ENCODE assay signal across 1 cellular context in genomic region chr10:7794627-7795026, GRCh38.
TF ChIP-seq lines count a peak whose summit lies in the region.

No MANE protein-coding gene starts in this region.

TF ChIP-seq in K562, 482 proteins besides CTCF, POLR2A, EP300 and RAD21:
- no peak for TF ChIP-seq ZNF764 (CRISPR knock-in tag; IDR thresholded peaks at IDR 0.05; ENCODE audit: low read depth)
- no peak for TF ChIP-seq NCOA1 (IDR thresholded peaks at IDR 0.05; ENCODE audit: low read depth)
- TF ChIP-seq PHF8 (IDR thresholded peaks at IDR 0.05; ENCODE audit: borderline replicate concordance, low read length) = no peak
- TF ChIP-seq ZSCAN32 (CRISPR knock-in tag; IDR thresholded peaks at IDR 0.05) = no peak
- TF ChIP-seq RFX5 (IDR thresholded peaks at IDR 0.05; ENCODE audit: low read depth, low read length) = no peak
